In genomic region chr2:49619804-49620203, GRCh38 we compare ENCODE assay signal across 14 cellular contexts.
A peak's percentile ranks its signal among the peaks of the same experiment; 100 is the strongest.
DNase-seq lines count a peak whose midpoint lies in the region; ATAC-seq and TF ChIP-seq lines count a peak whose summit lies in the region.
"Had no signal": no experiment of that assay in that cellular context is flagged by ENCODE, and none has a peak within 500 bp of the region (broad histone marks: within the 10 kb centered on the region; RNA-seq: fewer than 3 reads in every experiment).

No MANE protein-coding gene starts in this region.

- ATAC-seq in HG02571 (IDR thresholded peaks at IDR 0.05; ENCODE audit: unreplicated experiment), result no peak
- ATAC-seq: CD8-positive, alpha-beta T cell had no signal

- no peak overlapping the region for H3K4me3 ChIP-seq in fibroblast of pulmonary artery (replicated peaks; ENCODE audit: low read depth, low read length)
- H3K4me3 ChIP-seq: SJCRH30 had no signal

- TF ChIP-seq CTCF in 22Rv1 (IDR thresholded peaks at IDR 0.05), result 0 out of 2 replicates have a peak, but pooled peaks have one; percentile 9
- TF ChIP-seq CTCF in fibroblast of pulmonary artery (IDR thresholded peaks at IDR 0.05; ENCODE audit: low read length, missing control alignments), result peak; percentile 30

- DNase-seq in COLO668 (lab: John Stamatoyannopoulos, UW; ENCODE audit: unreplicated experiment) (peak; percentile 7), NCI-H82 treated with DMSO at 0.1 percent for 48 hours (lab: John Stamatoyannopoulos, UW; ENCODE audit: unreplicated experiment) (peak; percentile 11), fibroblast of pulmonary artery (ENCODE audit: low read depth) (peak; percentile 4), LoVo (ENCODE audit: low spot score) (no peak), AG08396 (ENCODE audit: low spot score) (no peak), NCI-H2029 (lab: John Stamatoyannopoulos, UW) (no peak)
- DNase-seq: activated naive CD4-positive, alpha-beta T cell treated with anti-CD3 and anti-CD28 coated beads for 36 hours; CD8-positive, alpha-beta T cell; hippocampal formation; IMR-90; mesenchymal stem cell had no signal

- H3K27ac ChIP-seq in 22Rv1, result no peak overlapping the region
- H3K27ac ChIP-seq: SJCRH30 had no signal

Comparison
In these comparisons a context has a peak if more than half of its experiments do, and no peak if none do; other contexts are left out.
1. DNase-seq: peak in COLO668 (single experiment), NCI-H82 treated with DMSO at 0.1 percent for 48 hours (single experiment) and fibroblast of pulmonary artery (single experiment); none in LoVo (single experiment), AG08396 (single experiment) and NCI-H2029 (single experiment).